In the genomic region with DNA sequence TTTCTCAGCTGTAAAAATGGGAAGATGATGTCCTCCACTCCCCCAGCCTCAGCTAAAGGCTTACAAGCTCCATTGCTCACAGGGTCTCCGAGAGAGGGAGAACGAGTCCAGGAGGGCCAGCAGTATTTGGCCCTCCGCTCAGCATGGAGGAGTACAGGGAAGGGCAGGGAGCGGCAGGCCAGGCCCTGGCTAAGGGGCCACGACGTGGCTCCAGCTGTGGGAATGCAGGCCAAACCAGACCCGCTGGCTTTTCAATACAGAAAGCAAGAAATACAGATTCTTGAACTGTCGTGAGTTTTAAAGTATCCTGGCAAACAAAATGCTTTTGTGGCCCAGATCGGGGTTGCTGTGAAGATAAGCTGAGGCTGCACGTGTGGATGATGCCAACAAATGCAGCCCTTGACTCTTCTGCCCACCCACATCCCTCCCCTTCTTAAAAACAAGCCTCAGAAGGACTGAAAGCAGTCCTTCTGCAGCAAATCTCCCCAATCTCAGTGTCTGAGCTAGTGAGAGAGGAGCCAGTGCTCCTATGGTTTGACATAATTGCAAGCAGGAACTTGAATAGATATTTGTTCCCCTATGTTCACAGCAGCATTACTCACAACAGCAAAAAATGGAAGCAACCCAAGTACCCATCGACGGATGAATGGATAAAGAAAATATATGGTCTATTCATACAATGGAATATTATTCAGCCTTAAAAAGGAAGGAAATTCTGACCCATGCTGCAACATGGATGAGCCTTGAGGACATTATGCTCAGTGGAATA, we compare ENCODE assay signal across 23 cellular contexts. TPM values are rescaled to one million over a fixed set of nuclear protein-coding genes. Genes with fewer than 3 reads are reported as not detected.
DNase-seq lines count a peak whose midpoint lies in the region; ATAC-seq, FAIRE-seq and TF ChIP-seq lines count a peak whose summit lies in the region.
"Had no signal": no experiment of that assay in that cellular context is flagged by ENCODE, and none has a peak within 500 bp of the region (broad histone marks: within the 10 kb centered on the region; RNA-seq: fewer than 3 reads in every experiment).

No MANE protein-coding gene starts in this region.

- H3K9me3 ChIP-seq in heart left ventricle (no peaks in the 10 kb centered on the region), kidney (ENCODE audit: control insufficient read depth in 1 of 2, low read length in 2 of 2) (no peaks in the 10 kb centered on the region), vagina (no peaks in the 10 kb centered on the region)
- H3K9me3 ChIP-seq: BLaER1 treated with 17β-estradiol and CSF1 and Interleukin-3, amounts not matched to agents 10 nM and 100 nM had no signal

- H3K27me3 ChIP-seq in heart left ventricle (no peaks in the 10 kb centered on the region), vagina (no peaks in the 10 kb centered on the region)
- H3K27me3 ChIP-seq: BLaER1 treated with 17β-estradiol and CSF1 and Interleukin-3, amounts not matched to agents 10 nM and 100 nM had no signal

- TF ChIP-seq CTCF in chondrocyte (IDR thresholded peaks at IDR 0.05), result no peak
- TF ChIP-seq CTCF in heart left ventricle (IDR thresholded peaks at IDR 0.05), result no peak
- TF ChIP-seq CTCF in kidney (IDR thresholded peaks at IDR 0.05; ENCODE audit: borderline replicate concordance, extremely low read depth, insufficient read depth), result no peak
- no peak for TF ChIP-seq CTCF in vagina (IDR thresholded peaks at IDR 0.05)
- no peak for TF ChIP-seq CTCF in Calu3 (IDR thresholded peaks at IDR 0.05; ENCODE audit: unreplicated experiment)

- no peak for FAIRE-seq in kidney (lab: Jason Lieb, UNC)
- FAIRE-seq: D721Med, GM12891, GM19239, HepG2, RCC 7860 had no signal

- peaks cover 0 to 42% (median 8%) of the 10 kb centered on the region in 12 donors for H3K4me1 ChIP-seq in heart left ventricle
- no peaks in the 10 kb centered on the region for H3K4me1 ChIP-seq in kidney (ENCODE audit: control insufficient read depth in 1 of 2, insufficient read depth in 1 of 2, low read depth in 1 of 2, low read length in 2 of 2)
- H3K4me1 ChIP-seq in vagina, result peaks cover 83% of the 10 kb centered on the region

- H3K4me1 Mint-ChIP-seq in chondrocyte (ENCODE audit: low read depth) (peaks cover 41% of the 10 kb centered on the region), Calu3 (ENCODE audit: low read depth, unreplicated experiment) (no peaks in the 10 kb centered on the region)
- H3K4me1 Mint-ChIP-seq: CD8-positive, alpha-beta memory T cell had no signal

- H3K4me3 Mint-ChIP-seq in chondrocyte (ENCODE audit: unreplicated experiment) (no peak overlapping the region), Calu3 (ENCODE audit: low read depth, unreplicated experiment) (no peak overlapping the region)
- H3K4me3 Mint-ChIP-seq: CD8-positive, alpha-beta memory T cell had no signal

- ATAC-seq in heart left ventricle (no peak), HG03460 (IDR thresholded peaks at IDR 0.05; ENCODE audit: unreplicated experiment) (no peak)
- ATAC-seq: HepG2 had no signal

- intact Hi-C loops in heart left ventricle (cut with DNase I) (no loop called here), kidney (cut with DNase I) (no loop called here), vagina (cut with DNase I) (no loop called here), Calu3 (cut with micrococcal nuclease; ENCODE audit: unreplicated experiment) (no loop called here)

- H3K9me3 Mint-ChIP-seq in chondrocyte (ENCODE audit: low read depth), result no peaks in the 10 kb centered on the region
- no peaks in the 10 kb centered on the region for H3K9me3 Mint-ChIP-seq in Calu3 (ENCODE audit: low read depth, unreplicated experiment)
- H3K9me3 Mint-ChIP-seq: CD8-positive, alpha-beta memory T cell had no signal

- WGBS in heart left ventricle, 4 donors, result 60 to 78% (median 77%) methylated on average over 12 of the region's 12 CpGs

- no peak overlapping the region for H3K27ac Mint-ChIP-seq in chondrocyte (ENCODE audit: unreplicated experiment)
- no peak overlapping the region for H3K27ac Mint-ChIP-seq in Calu3 (ENCODE audit: unreplicated experiment)
- H3K27ac Mint-ChIP-seq: CD8-positive, alpha-beta memory T cell had no signal

- BruUV-seq in Calu3 (replicated peaks; lab: Mats Ljungman, UMichigan), result no TSS peak

- CTCF ChIA-PET in Calu3 (lab: Charles Lee), result no interaction called here

- H3K27me3 Mint-ChIP-seq in chondrocyte (ENCODE audit: low read depth) (no peaks in the 10 kb centered on the region), Calu3 (ENCODE audit: unreplicated experiment) (peaks cover 19% of the 10 kb centered on the region)

- H3K4me3 ChIP-seq in heart left ventricle (no peak overlapping the region), kidney (ENCODE audit: low read length in 2 of 2) (no peak overlapping the region), vagina (no peak overlapping the region)
- H3K4me3 ChIP-seq: BLaER1 treated with 17β-estradiol and CSF1 and Interleukin-3, amounts not matched to agents 10 nM and 100 nM had no signal

- no peaks in the 10 kb centered on the region for H3K36me3 ChIP-seq in heart left ventricle
- H3K36me3 ChIP-seq in kidney (ENCODE audit: control insufficient read depth in 1 of 2, insufficient read depth in 2 of 2, low read length in 2 of 2), result no peaks in the 10 kb centered on the region
- no peaks in the 10 kb centered on the region for H3K36me3 ChIP-seq in vagina
- H3K36me3 ChIP-seq: BLaER1 treated with 17β-estradiol and CSF1 and Interleukin-3, amounts not matched to agents 10 nM and 100 nM had no signal

- DNase-seq in chondrocyte (ENCODE audit: low spot score) (peak; percentile 42), heart left ventricle (peak in 2 of 5 donors; percentile 31 to 65), kidney (peak; percentile 34), vagina (ENCODE audit: extremely low spot score in 2 of 2) (no peak), NCI-H146 (lab: John Stamatoyannopoulos, UW) (no peak), Calu3 (no peak)
- DNase-seq: CD8-positive, alpha-beta memory T cell; MV-4-11; NCI-H187 treated with DMSO at 0.1 percent for 48 hours; NCI-H2227 treated with DMSO at 0.1 percent for 48 hours; NCI-H510A treated with DMSO at 0.1 percent for 48 hours; NCI-H774; SHP77 treated with DMSO at 0.1 percent for 48 hours had no signal

- H3K27ac ChIP-seq in heart left ventricle (peak overlapping the region in 10 of 12 donors; percentile 12 to 57 (median 38)), kidney (ENCODE audit: low read depth in 2 of 2, low read length in 2 of 2) (no peak overlapping the region), vagina (peak overlapping the region; percentile 88)
- H3K27ac ChIP-seq: BLaER1 treated with 17β-estradiol and CSF1 and Interleukin-3, amounts not matched to agents 10 nM and 100 nM; KMS-11 had no signal

- H3K36me3 Mint-ChIP-seq in chondrocyte (ENCODE audit: low read depth), result no peaks in the 10 kb centered on the region
- peaks cover 5% of the 10 kb centered on the region for H3K36me3 Mint-ChIP-seq in Calu3 (ENCODE audit: insufficient read depth, unreplicated experiment)
- H3K36me3 Mint-ChIP-seq: CD8-positive, alpha-beta memory T cell had no signal

- no peak for TF ChIP-seq POLR2A in heart left ventricle (IDR thresholded peaks at IDR 0.05)
- no peak for TF ChIP-seq POLR2A in vagina (IDR thresholded peaks at IDR 0.05)

- H3K9ac ChIP-seq in kidney (ENCODE audit: low read length in 2 of 2), result no peak overlapping the region
- H3K9ac ChIP-seq: BLaER1 treated with 17β-estradiol and CSF1 and Interleukin-3, amounts not matched to agents 10 nM and 100 nM; KMS-11 had no signal

RNA-seq across cellular contexts. Expression of gene FBLN2, which starts 18.5 kb away (rescaled TPM):
- total RNA-seq in chondrocyte (284 to 413 TPM (median 394 TPM) in 3 replicates), heart left ventricle (100 to 1,000 TPM in 2 of 9 donors, 10 to 100 TPM in 7; 31.3 to 118 (median 47.8) TPM), kidney (43.4 TPM), vagina (94.3 TPM), Calu3 (2022) (not detected in 2 replicates)
- polyA plus RNA-seq in heart left ventricle (10 to 100 TPM; 16.5 to 42.7 TPM), kidney (ENCODE audit: insufficient read depth, low read depth, low replicate concordance) (3.2 TPM)
- total RNA-seq: H4, HepG2, OCI-LY7 had no signal
- polyA plus RNA-seq: HepG2 had no signal

RNA-seq across cellular contexts. Expression of gene HDAC11, which starts 50.3 kb away (rescaled TPM):
- total RNA-seq in chondrocyte, result 10.7 to 16.5 TPM (median 15.2 TPM) in 3 replicates
- total RNA-seq in heart left ventricle, result 10 to 100 TPM; 20.8 to 49.4 (median 30.7) TPM
- 10 to 100 TPM; 27.2 to 33.7 TPM for polyA plus RNA-seq in heart left ventricle
- 28.3 TPM for total RNA-seq in kidney
- polyA plus RNA-seq in kidney (ENCODE audit: insufficient read depth, low read depth, low replicate concordance), result 43.7 TPM
- total RNA-seq in vagina, result 12.0 TPM
- 11.8 and 16.5 TPM in 2 replicates for total RNA-seq in Calu3 (2022)

Comparison
In these comparisons a context has a peak if more than half of its experiments do, and no peak if none do; other contexts are left out.
1. DNase-seq: peak in chondrocyte (single experiment) and kidney (single experiment); none in vagina (0 of 2), NCI-H146 (single experiment) and Calu3 (single experiment).
2. H3K27ac ChIP-seq: peak in heart left ventricle (10 of 12) and vagina (single experiment); none in kidney (0 of 2).
3. RNA of gene FBLN2, which starts 18.5 kb away (total RNA-seq): 284 to 413 TPM in chondrocyte, 94.3 TPM in vagina (single experiment), 31.3 to 118 TPM in heart left ventricle and 43.4 TPM in kidney (single experiment); not detected in Calu3; every median in the first group is over 10 times any median in the second.